In genomic region chr10:17888189-17888588, GRCh38 we compare ENCODE assay signal across 28 cellular contexts.
"Had no signal": no experiment of that assay in that cellular context is flagged by ENCODE, and none has a peak within 500 bp of the region (broad histone marks: within the 10 kb centered on the region; RNA-seq: fewer than 3 reads in every experiment).

No MANE protein-coding gene starts in this region.

- ATAC-seq: activated CD4-positive, alpha-beta T cell treated with anti-CD3 and anti-CD28 coated beads for 36 hours; activated CD8-positive, alpha-beta memory T cell treated with anti-CD3 and anti-CD28 coated beads, Interleukin-2, amount 10 ng/mL, durations not matched to agents 7 days and 5 days; activated CD8-positive, alpha-beta T cell treated with anti-CD3 and anti-CD28 coated beads, Interleukin-2, amount 10 ng/mL, durations not matched to agents 7 days and 5 days; activated naive CD4-positive, alpha-beta T cell treated with anti-CD3 and anti-CD28 coated beads, Interleukin-2, amount 50 U/mL, for 72 hours; esophagus mucosa; gastroesophageal sphincter; heart right ventricle; T-helper 17 cell had no signal

- H3K36me3 Mint-ChIP-seq: activated CD4-positive, alpha-beta memory T cell treated with anti-CD3 and anti-CD28 coated beads for 36 hours; activated CD8-positive, alpha-beta memory T cell treated with anti-CD3 and anti-CD28 coated beads, Interleukin-2, amount 10 ng/mL, durations not matched to agents 7 days and 5 days; activated naive CD4-positive, alpha-beta T cell treated with anti-CD3 and anti-CD28 coated beads, Interleukin-2, amount 10 ng/mL, durations not matched to agents 7 days and 5 days; activated naive CD4-positive, alpha-beta T cell treated with anti-CD3 and anti-CD28 coated beads, Interleukin-2, amount 50 U/mL, for 72 hours; activated naive CD8-positive, alpha-beta T cell treated with anti-CD3 and anti-CD28 coated beads, Interleukin-2, amount 10 ng/mL, durations not matched to agents 7 days and 5 days; brain had no signal

- DNase-seq: activated CD4-positive, alpha-beta memory T cell treated with anti-CD3 and anti-CD28 coated beads for 36 hours; activated CD4-positive, alpha-beta T cell treated with anti-CD3 and anti-CD28 coated beads for 36 hours; activated CD4-positive, alpha-beta T cell treated with anti-CD3 and anti-CD28 coated beads, Interleukin-2, amount 10 ng/mL, durations not matched to agents 24 days and 14 days; activated CD4-positive, CD25-positive, alpha-beta regulatory T cell; activated CD4-positive, CD25-positive, alpha-beta regulatory T cell treated with anti-CD3 and anti-CD28 coated beads, Interleukin-2, amount 50 U/mL, for 72 hours; activated CD8-positive, alpha-beta memory T cell treated with anti-CD3 and anti-CD28 coated beads, Interleukin-2, amount 10 ng/mL, durations not matched to agents 7 days and 5 days; activated CD8-positive, alpha-beta memory T cell treated with anti-CD3 and anti-CD28 coated beads, Interleukin-2, amount 50 U/mL, for 4 hours; activated CD8-positive, alpha-beta T cell treated with anti-CD3 and anti-CD28 coated beads, Interleukin-2, amount 10 ng/mL, durations not matched to agents 7 days and 5 days; activated gamma-delta T cell; activated naive CD4-positive, alpha-beta T cell; activated naive CD4-positive, alpha-beta T cell treated with anti-CD3 and anti-CD28 coated beads, Interleukin-2, amount 10 ng/mL, durations not matched to agents 7 days and 5 days; activated naive CD8-positive, alpha-beta T cell treated with anti-CD3 and anti-CD28 coated beads, Interleukin-2, amount 10 ng/mL, durations not matched to agents 7 days and 5 days; activated T-cell treated with anti-CD3 and anti-CD28 coated beads, Interleukin-2, amount 50 U/mL, for 1 hour; activated T-cell treated with anti-CD3 and anti-CD28 coated beads, Interleukin-2, amount 50 U/mL, for 48 hours; central memory CD4-positive, alpha-beta T cell; cerebellar nuclear complex; colonic mucosa; effector CD8-positive, alpha-beta T cell; foreskin fibroblast; heart right ventricle; T-helper 17 cell; T1000 had no signal

- H3K27me3 Mint-ChIP-seq: activated CD4-positive, alpha-beta memory T cell treated with anti-CD3 and anti-CD28 coated beads for 36 hours; activated CD4-positive, alpha-beta T cell treated with anti-CD3 and anti-CD28 coated beads for 36 hours; activated CD4-positive, alpha-beta T cell treated with anti-CD3 and anti-CD28 coated beads, Interleukin-2, amount 10 ng/mL, durations not matched to agents 24 days and 14 days; activated CD8-positive, alpha-beta memory T cell treated with anti-CD3 and anti-CD28 coated beads, Interleukin-2, amount 10 ng/mL, durations not matched to agents 7 days and 5 days; activated naive CD4-positive, alpha-beta T cell treated with anti-CD3 and anti-CD28 coated beads, Interleukin-2, amount 10 ng/mL, durations not matched to agents 7 days and 5 days; activated naive CD8-positive, alpha-beta T cell treated with anti-CD3 and anti-CD28 coated beads, Interleukin-2, amount 10 ng/mL, durations not matched to agents 7 days and 5 days had no signal

- H3K4me3 Mint-ChIP-seq: activated CD4-positive, alpha-beta memory T cell treated with anti-CD3 and anti-CD28 coated beads for 36 hours; activated CD4-positive, alpha-beta T cell treated with anti-CD3 and anti-CD28 coated beads for 36 hours; activated CD4-positive, alpha-beta T cell treated with anti-CD3 and anti-CD28 coated beads, Interleukin-2, amount 10 ng/mL, durations not matched to agents 24 days and 14 days; activated CD8-positive, alpha-beta memory T cell treated with anti-CD3 and anti-CD28 coated beads, Interleukin-2, amount 10 ng/mL, durations not matched to agents 7 days and 5 days; activated CD8-positive, alpha-beta T cell treated with anti-CD3 and anti-CD28 coated beads, Interleukin-2, amount 10 ng/mL, durations not matched to agents 7 days and 5 days; activated naive CD4-positive, alpha-beta T cell treated with anti-CD3 and anti-CD28 coated beads, Interleukin-2, amount 10 ng/mL, durations not matched to agents 7 days and 5 days; activated naive CD8-positive, alpha-beta T cell treated with anti-CD3 and anti-CD28 coated beads, Interleukin-2, amount 10 ng/mL, durations not matched to agents 7 days and 5 days; activated T-helper 1 cell treated with anti-CD3 and anti-CD28 coated beads, Interleukin-12 subunit alpha, Interleukin-12 subunit beta, Interleukin-2, Interleukin-4 antibody, amounts not matched to agents 30 ng/mL and 10 ng/mL and 1 ng/mL, durations not matched to agents 14 hours and 24 hours and 36 hours; brain; T-helper 17 cell; T-helper 2 cell treated with Interferon-gamma antibody and Interleukin-4, amounts not matched to agents 5 μg/mL and 100 μg/mL, for 36 hours had no signal

- H3K27ac Mint-ChIP-seq: activated CD4-positive, alpha-beta memory T cell treated with anti-CD3 and anti-CD28 coated beads for 36 hours; activated CD4-positive, alpha-beta T cell treated with anti-CD3 and anti-CD28 coated beads for 36 hours; activated CD4-positive, alpha-beta T cell treated with anti-CD3 and anti-CD28 coated beads, Interleukin-2, amount 10 ng/mL, durations not matched to agents 24 days and 14 days; activated CD8-positive, alpha-beta memory T cell treated with anti-CD3 and anti-CD28 coated beads, Interleukin-2, amount 10 ng/mL, durations not matched to agents 7 days and 5 days; activated CD8-positive, alpha-beta T cell treated with anti-CD3 and anti-CD28 coated beads, Interleukin-2, amount 10 ng/mL, durations not matched to agents 7 days and 5 days; activated naive CD4-positive, alpha-beta T cell treated with anti-CD3 and anti-CD28 coated beads, Interleukin-2, amount 10 ng/mL, durations not matched to agents 7 days and 5 days; activated naive CD4-positive, alpha-beta T cell treated with anti-CD3 and anti-CD28 coated beads, Interleukin-2, amount 50 U/mL, for 72 hours; activated naive CD8-positive, alpha-beta T cell treated with anti-CD3 and anti-CD28 coated beads, Interleukin-2, amount 10 ng/mL, durations not matched to agents 7 days and 5 days; activated T-helper 1 cell treated with anti-CD3 and anti-CD28 coated beads, Interleukin-12 subunit alpha, Interleukin-12 subunit beta, Interleukin-2, Interleukin-4 antibody, amounts not matched to agents 30 ng/mL and 10 ng/mL and 1 ng/mL, durations not matched to agents 14 hours and 24 hours and 36 hours; brain; T-helper 17 cell; T-helper 2 cell treated with Interferon-gamma antibody and Interleukin-4, amounts not matched to agents 5 μg/mL and 100 μg/mL, for 36 hours had no signal

- H3K4me1 Mint-ChIP-seq: activated CD4-positive, alpha-beta T cell treated with anti-CD3 and anti-CD28 coated beads, Interleukin-2, amount 10 ng/mL, durations not matched to agents 24 days and 14 days; activated CD8-positive, alpha-beta memory T cell treated with anti-CD3 and anti-CD28 coated beads, Interleukin-2, amount 10 ng/mL, durations not matched to agents 7 days and 5 days; activated naive CD4-positive, alpha-beta T cell treated with anti-CD3 and anti-CD28 coated beads, Interleukin-2, amount 10 ng/mL, durations not matched to agents 7 days and 5 days; activated naive CD8-positive, alpha-beta T cell treated with anti-CD3 and anti-CD28 coated beads, Interleukin-2, amount 10 ng/mL, durations not matched to agents 7 days and 5 days; brain had no signal

- H3K9me3 Mint-ChIP-seq: activated CD4-positive, alpha-beta T cell treated with anti-CD3 and anti-CD28 coated beads, Interleukin-2, amount 10 ng/mL, durations not matched to agents 24 days and 14 days had no signal
